Comparison of ENCODE assay signal across 24 cellular contexts in genomic region chr4:118783887-118784286, GRCh38. TPM values are rescaled to one million over a fixed set of nuclear protein-coding genes. Genes with fewer than 3 reads are reported as not detected.
DNase-seq lines count a peak whose midpoint lies in the region; ATAC-seq and TF ChIP-seq lines count a peak whose summit lies in the region.
"Had no signal": no experiment of that assay in that cellular context is flagged by ENCODE, and none has a peak within 500 bp of the region (broad histone marks: within the 10 kb centered on the region; RNA-seq: fewer than 3 reads in every experiment).

No MANE protein-coding gene starts in this region.

- TF ChIP-seq POLR2A in IMR-90 (IDR thresholded peaks at IDR 0.05; ENCODE audit: low read depth, low read length): no peak

- WGBS in IMR-90 (ENCODE audit: extremely low coverage in 2 of 2, insufficient read length in 1 of 2), 2 experiments: 86% methylated on average over 3 of the region's 5 CpGs; no CpG with 5 or more reads in 1 of the 2 experiments

- no peak overlapping the region for H4K8ac ChIP-seq in IMR-90 (ENCODE audit: low read depth in 2 of 2, low read length in 2 of 2)

- peak; percentile 43 for DNase-seq in AG10803 (ENCODE audit: low read depth)
- DNase-seq in IMR-90: peak; percentile 67
- DNase-seq in astrocyte of the spinal cord (ENCODE audit: low read depth, low spot score): peak; percentile 58
- peak; percentile 69 for DNase-seq in fibroblast of pulmonary artery (ENCODE audit: low read depth)
- no peak for DNase-seq in NCI-H2196 treated with DMSO at 0.1 percent for 48 hours (lab: John Stamatoyannopoulos, UW; ENCODE audit: unreplicated experiment)
- DNase-seq: activated CD8-positive, alpha-beta memory T cell treated with anti-CD3 and anti-CD28 coated beads, Interleukin-2, amount 50 U/mL, for 48 hours; activated effector memory CD4-positive, alpha-beta T cell treated with anti-CD3 and anti-CD28 coated beads, Interleukin-2, amount 50 U/mL, for 16 hours; amniotic stem cell; Caco-2; EL; endodermal cell; hippocampal formation; kidney glomerular epithelial cell; MG63; SHP77; small intestine; stimulated activated CD4-positive, alpha-beta T cell treated with anti-CD3 and anti-CD28 coated beads, Interleukin-2, amount 100 ng/mL, for 48 hours; stomach; T-helper 1 cell; upper lobe of left lung had no signal

- no peaks in the 10 kb centered on the region for H3K27me3 ChIP-seq in IMR-90 (ENCODE audit: control insufficient read depth, insufficient read depth, low read length)
- H3K27me3 ChIP-seq: foreskin keratinocyte, MG63, stomach, upper lobe of left lung had no signal

- H3K79me1 ChIP-seq in IMR-90 (ENCODE audit: low read depth in 1 of 2, low read length in 2 of 2): peaks cover 25 to 50% of the 10 kb centered on the region in 2 experiments

- H3K9me1 ChIP-seq in IMR-90 (ENCODE audit: insufficient read depth, low read length): peaks cover 2% of the 10 kb centered on the region; the same call in 1 of the 2 replicates

- no peak overlapping the region for H3K4me2 ChIP-seq in IMR-90 (ENCODE audit: low read depth, low read length)

- CTCF ChIA-PET in IMR-90 (lab: Yijun Ruan, JAX): no interaction called here

- H3K14ac ChIP-seq in IMR-90 (replicated peaks; ENCODE audit: low read depth, low read length): no peak overlapping the region

- H3K4ac ChIP-seq in IMR-90 (ENCODE audit: low read depth, low read length): no peak overlapping the region

- H3K18ac ChIP-seq in IMR-90 (ENCODE audit: low read depth, low read length): no peak overlapping the region

- in situ Hi-C loops in IMR-90 (cut with MboI; ENCODE audit: low sequenced_read_pairs) (no loop called here), astrocyte of the spinal cord (cut with HindIII; ENCODE audit: low sequenced_read_pairs) (no loop called here)

- no peak overlapping the region for H3K56ac ChIP-seq in IMR-90 (ENCODE audit: extremely low read depth, insufficient read depth, low read length)

- H2BK5ac ChIP-seq in IMR-90 (ENCODE audit: low read depth, low read length, poor library complexity, severe bottlenecking): no peak overlapping the region

- H2AK9ac ChIP-seq in IMR-90 (replicated peaks; ENCODE audit: low read depth, low read length, poor library complexity): no peak overlapping the region

- no peak overlapping the region for H4K91ac ChIP-seq in IMR-90 (ENCODE audit: insufficient read depth, low read depth, low read length)

- H4K5ac ChIP-seq in IMR-90 (ENCODE audit: low read depth, low read length): no peak overlapping the region

- peaks cover 10% of the 10 kb centered on the region; the same call in 1 of the 2 replicates for H4K20me1 ChIP-seq in IMR-90 (ENCODE audit: insufficient read depth, low read length)

- TF ChIP-seq CTCF in AG10803 (conservative IDR thresholded peaks at IDR 0.05; ENCODE audit: low read length) (no peak), IMR-90 (conservative IDR thresholded peaks at IDR 0.05; ENCODE audit: low read depth, low read length) (no peak), astrocyte of the spinal cord (IDR thresholded peaks at IDR 0.05; ENCODE audit: low read depth, low read length) (no peak), fibroblast of pulmonary artery (IDR thresholded peaks at IDR 0.05; ENCODE audit: low read length, missing control alignments) (no peak)

- H2AK5ac ChIP-seq in IMR-90 (ENCODE audit: low read depth, low read length): no peak overlapping the region

- H2BK120ac ChIP-seq in IMR-90 (ENCODE audit: low read depth, low read length): no peak overlapping the region

- no TSS peak for BruUV-seq in IMR-90 (replicated peaks; lab: Mats Ljungman, UMichigan)

- TF ChIP-seq RAD21 in IMR-90 (IDR thresholded peaks at IDR 0.05; ENCODE audit: low read length): no peak

- peaks cover 2% of the 10 kb centered on the region; the same call in 1 of the 2 replicates for H3K4me1 ChIP-seq in IMR-90 (ENCODE audit: control insufficient read depth, insufficient read depth, low read length)
- H3K4me1 ChIP-seq: Caco-2, foreskin keratinocyte, upper lobe of left lung had no signal

- H3K27ac ChIP-seq in IMR-90 (ENCODE audit: insufficient read depth, low read length): no peak overlapping the region
- H3K27ac ChIP-seq: foreskin keratinocyte, stomach, upper lobe of left lung had no signal

- no peak overlapping the region for H3K9ac ChIP-seq in IMR-90 (ENCODE audit: low read depth, low read length)

- H2BK15ac ChIP-seq in IMR-90 (ENCODE audit: low read depth, low read length): no peak overlapping the region

- dilution Hi-C loops in IMR-90 (cut with HindIII; ENCODE audit: low sequenced_read_pairs, unreplicated experiment): no loop called here

- H2AFZ ChIP-seq in IMR-90 (replicated peaks; ENCODE audit: low read length, poor library complexity): no peak overlapping the region

- intact Hi-C loops in IMR-90 (cut with micrococcal nuclease): no loop called here

- H3K4me3 ChIP-seq in AG10803 (ENCODE audit: low read length) (no peak overlapping the region), IMR-90 (ENCODE audit: insufficient read depth, low read depth, low read length) (no peak overlapping the region), astrocyte of the spinal cord (ENCODE audit: low read depth, low read length) (no peak overlapping the region), fibroblast of pulmonary artery (replicated peaks; ENCODE audit: low read depth, low read length) (no peak overlapping the region)
- H3K4me3 ChIP-seq: MG63, stomach, upper lobe of left lung had no signal

- peaks cover 23% of the 10 kb centered on the region for H3K36me3 ChIP-seq in IMR-90 (ENCODE audit: control insufficient read depth, insufficient read depth, low read length)

- H2BK20ac ChIP-seq in IMR-90 (ENCODE audit: low read depth, low read length): no peak overlapping the region

- no peak; the same call in 1 of the 2 replicates for ATAC-seq in IMR-90 (ENCODE audit: low read depth)
- ATAC-seq in HG03175 (IDR thresholded peaks at IDR 0.05; ENCODE audit: unreplicated experiment): no peak
- ATAC-seq in GM18520 (IDR thresholded peaks at IDR 0.05; ENCODE audit: unreplicated experiment): no peak
- ATAC-seq in GM21526 (IDR thresholded peaks at IDR 0.05; ENCODE audit: low FRiP score, unreplicated experiment): no peak
- ATAC-seq: foreskin keratinocyte had no signal

- H3K23ac ChIP-seq in IMR-90 (ENCODE audit: low read depth, low read length): no peak overlapping the region

- H3K9me3 ChIP-seq in IMR-90 (ENCODE audit: control insufficient read depth, insufficient read depth, low read length): no peaks in the 10 kb centered on the region
- H3K9me3 ChIP-seq: Caco-2, MG63, stomach, upper lobe of left lung had no signal

- POLR2A ChIA-PET in IMR-90 (lab: Charles Lee; ENCODE audit: unreplicated experiment): no interaction called here

TF ChIP-seq in IMR-90, 13 proteins besides CTCF, POLR2A, EP300 and RAD21:
- TF ChIP-seq CHD1 (IDR thresholded peaks at IDR 0.05; ENCODE audit: low read depth, low read length): no peak
- TF ChIP-seq FOS (IDR thresholded peaks at IDR 0.05; ENCODE audit: low read depth, low read length): no peak
- TF ChIP-seq RCOR1 (IDR thresholded peaks at IDR 0.05; ENCODE audit: insufficient replicate concordance, low read length): no peak
- TF ChIP-seq ELK1 (IDR thresholded peaks at IDR 0.05; ENCODE audit: borderline replicate concordance, low read depth, low read length): no peak
- no peak for TF ChIP-seq CEBPB (IDR thresholded peaks at IDR 0.05; ENCODE audit: low read depth, low read length)
- TF ChIP-seq BHLHE40 (IDR thresholded peaks at IDR 0.05; ENCODE audit: low read depth, low read length): no peak
- no peak for TF ChIP-seq MAFK (IDR thresholded peaks at IDR 0.05; ENCODE audit: low read depth, low read length)
- no peak for TF ChIP-seq MXI1 (IDR thresholded peaks at IDR 0.05; ENCODE audit: borderline replicate concordance, low read depth, low read length)
- no peak for TF ChIP-seq RFX5 (IDR thresholded peaks at IDR 0.05; ENCODE audit: low read depth, low read length)
- TF ChIP-seq NFE2L2 (IDR thresholded peaks at IDR 0.05; ENCODE audit: low read depth, low read length): no peak
- no peak for TF ChIP-seq USF2 (IDR thresholded peaks at IDR 0.05; ENCODE audit: low read depth, low read length)
- TF ChIP-seq SMC3 (IDR thresholded peaks at IDR 0.05; ENCODE audit: low read depth, low read length): no peak
- TF ChIP-seq MAZ (IDR thresholded peaks at IDR 0.05; ENCODE audit: borderline replicate concordance, low read depth, low read length): no peak

RNA-seq across cellular contexts. Expression of gene SEC24D, which starts 52.0 kb away (rescaled TPM):
- total RNA-seq in IMR-90 (2012; rRNA removed): 93.2 and 98.9 TPM in 2 replicates
- polyA plus RNA-seq in IMR-90 (2012; rRNA removed): 86.0 and 111 TPM in 2 replicates
- 45.5 and 78.9 TPM in 2 replicates for polyA plus RNA-seq in IMR-90 (2012; cell fraction: cytosol; rRNA removed)
- 130 and 134 TPM in 2 replicates for polyA plus RNA-seq in IMR-90 (2012; cell fraction: nucleus; rRNA removed; ENCODE audit: low replicate concordance)
